In the genomic region with DNA sequence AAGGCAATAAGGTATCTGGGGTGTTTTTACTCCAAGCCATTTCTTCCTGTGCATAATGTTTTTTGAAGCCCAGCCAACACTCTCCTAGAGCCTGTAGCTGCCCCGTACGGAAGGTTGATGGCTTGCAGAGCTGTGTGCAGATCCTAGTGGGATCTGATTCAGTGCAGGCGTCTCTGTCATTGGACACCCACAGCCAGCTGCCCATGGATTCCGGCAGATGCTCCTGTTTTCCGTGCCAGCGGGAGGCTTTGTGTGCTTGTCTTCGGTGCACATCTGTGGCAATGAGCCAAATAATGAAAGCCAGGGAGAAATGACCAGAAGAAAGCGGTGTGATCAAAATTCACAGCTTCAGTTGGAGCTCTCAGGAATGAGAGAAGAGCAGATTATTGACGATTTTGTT, we compare ENCODE assay signal across 24 cellular contexts.
DNase-seq lines count a peak whose midpoint lies in the region; ATAC-seq and TF ChIP-seq lines count a peak whose summit lies in the region.
"Had no signal": no experiment of that assay in that cellular context is flagged by ENCODE, and none has a peak within 500 bp of the region (broad histone marks: within the 10 kb centered on the region; RNA-seq: fewer than 3 reads in every experiment).

No MANE protein-coding gene starts in this region.

- no peak overlapping the region for H3K27ac Mint-ChIP-seq in CD4-positive, alpha-beta T cell
- H3K27ac Mint-ChIP-seq in Calu3 (ENCODE audit: unreplicated experiment): no peak overlapping the region
- H3K27ac Mint-ChIP-seq: activated naive CD4-positive, alpha-beta T cell treated with anti-CD3 and anti-CD28 coated beads, Interleukin-2, amount 50 U/mL, for 24 hours; neural progenitor cell had no signal

- no TSS peak for BruUV-seq in A673 (replicated peaks; lab: Mats Ljungman, UMichigan)
- no TSS peak for BruUV-seq in Calu3 (replicated peaks; lab: Mats Ljungman, UMichigan)

- H3K27me3 ChIP-seq in A673 (replicated peaks; ENCODE audit: insufficient read depth, low read depth, low read length, poor library complexity): no peaks in the 10 kb centered on the region
- no peaks in the 10 kb centered on the region for H3K27me3 ChIP-seq in CD4-positive, alpha-beta T cell (ENCODE audit: control insufficient read depth, insufficient read depth, low read length)
- no peaks in the 10 kb centered on the region for H3K27me3 ChIP-seq in thyroid gland
- H3K27me3 ChIP-seq: ascending aorta, neural progenitor cell, vagina had no signal

- H3K36me3 ChIP-seq in A673 (ENCODE audit: insufficient read depth, low read length, poor library complexity, severe bottlenecking) (no peaks in the 10 kb centered on the region), thyroid gland (no peaks in the 10 kb centered on the region)
- H3K36me3 ChIP-seq: ascending aorta, left ventricle myocardium inferior, neural progenitor cell, vagina had no signal

- TF ChIP-seq POLR2A in thyroid gland (IDR thresholded peaks at IDR 0.05): no peak

- peak; percentile 66; the same call in 1 of the 3 replicates for ATAC-seq in SK-N-SH treated with all-trans-retinoic acid at 6 μM for 48 hours
- ATAC-seq in CD4-positive, alpha-beta T cell (ENCODE audit: poor library complexity): no peak
- ATAC-seq: activated CD4-positive, CD25-positive, alpha-beta regulatory T cell treated with anti-CD3 and anti-CD28 coated beads, Interleukin-2, amount 50 U/mL, for 24 hours; PC-3 had no signal

- peak overlapping the region; percentile 13 for H3K27ac ChIP-seq in A673 (ENCODE audit: low read depth, low read length, poor library complexity, severe bottlenecking)
- no peak overlapping the region for H3K27ac ChIP-seq in CD4-positive, alpha-beta T cell (ENCODE audit: low read depth, low read length)
- no peak overlapping the region for H3K27ac ChIP-seq in thyroid gland
- H3K27ac ChIP-seq: ascending aorta, left ventricle myocardium inferior, neural progenitor cell, vagina had no signal

- H3K27me3 Mint-ChIP-seq in CD4-positive, alpha-beta T cell: peaks cover 4% of the 10 kb centered on the region
- no peaks in the 10 kb centered on the region for H3K27me3 Mint-ChIP-seq in Calu3 (ENCODE audit: unreplicated experiment)

- no peak overlapping the region for H3K4me3 ChIP-seq in A673 (ENCODE audit: low read depth, low read length, poor library complexity, severe bottlenecking)
- no peak overlapping the region for H3K4me3 ChIP-seq in thyroid gland (replicated peaks in 1 of 3)
- H3K4me3 ChIP-seq: ascending aorta, left ventricle myocardium inferior, neural progenitor cell, vagina had no signal

- WGBS in thyroid gland, 2 donors: 64 to 71% methylated on average over 9 of the region's 9 CpGs

- TF ChIP-seq CTCF in A673 (conservative IDR thresholded peaks at IDR 0.05; ENCODE audit: low read depth, low read length): no peak
- no peak for TF ChIP-seq CTCF in CD4-positive, alpha-beta T cell (IDR thresholded peaks at IDR 0.05)
- no peak for TF ChIP-seq CTCF in thyroid gland (IDR thresholded peaks at IDR 0.05)
- no peak for TF ChIP-seq CTCF in Calu3 (IDR thresholded peaks at IDR 0.05; ENCODE audit: unreplicated experiment)

- peak; percentile 69 for DNase-seq in A673 (ENCODE audit: low spot score)
- DNase-seq in NCI-H1092 (lab: John Stamatoyannopoulos, UW): peak; percentile 48
- DNase-seq in NCI-H446 treated with DMSO at 0.1 percent for 48 hours (lab: John Stamatoyannopoulos, UW): peak; percentile 11
- no peak for DNase-seq in CD4-positive, alpha-beta T cell
- no peak for DNase-seq in activated naive CD4-positive, alpha-beta T cell treated with anti-CD3 and anti-CD28 coated beads, Interleukin-2, amount 50 U/mL, for 16 hours
- no peak for DNase-seq in thyroid gland
- no peak for DNase-seq in Calu3
- DNase-seq: activated T-cell treated with anti-CD3 and anti-CD28 coated beads, Interleukin-2, amount 50 U/mL, for 48 hours; cerebellar nuclear complex; glutamatergic neuron; left ventricle myocardium inferior; midbrain; MV-4-11; NCI-H510A treated with DMSO at 0.1 percent for 48 hours; PC-3; small intestine; T1000 had no signal

- H3K4me1 ChIP-seq in A673 (ENCODE audit: insufficient read depth, low read length, poor library complexity, severe bottlenecking) (peaks cover 3% of the 10 kb centered on the region), thyroid gland (no peaks in the 10 kb centered on the region)
- H3K4me1 ChIP-seq: ascending aorta, left ventricle myocardium inferior, neural progenitor cell, vagina had no signal

- no peaks in the 10 kb centered on the region for H3K9me3 Mint-ChIP-seq in CD4-positive, alpha-beta T cell
- H3K9me3 Mint-ChIP-seq in Calu3 (ENCODE audit: low read depth, unreplicated experiment): peaks cover 3% of the 10 kb centered on the region
- H3K9me3 Mint-ChIP-seq: activated naive CD4-positive, alpha-beta T cell treated with anti-CD3 and anti-CD28 coated beads, Interleukin-2, amount 50 U/mL, for 24 hours had no signal

- POLR2A ChIA-PET in A673 (lab: Charles Lee; ENCODE audit: low non-redundant PET): no interaction called here
- POLR2A ChIA-PET in CD4-positive, alpha-beta T cell (lab: Charles Lee): no interaction called here

- no peak overlapping the region for H3K4me3 Mint-ChIP-seq in CD4-positive, alpha-beta T cell
- H3K4me3 Mint-ChIP-seq in Calu3 (ENCODE audit: low read depth, unreplicated experiment): no peak overlapping the region
- H3K4me3 Mint-ChIP-seq: activated naive CD4-positive, alpha-beta T cell treated with anti-CD3 and anti-CD28 coated beads, Interleukin-2, amount 50 U/mL, for 24 hours; CD14-positive monocyte; neural progenitor cell had no signal

- no peaks in the 10 kb centered on the region for H3K9me3 ChIP-seq in A673 (ENCODE audit: low read depth, low read length, poor library complexity, severe bottlenecking)
- H3K9me3 ChIP-seq in CD4-positive, alpha-beta T cell (ENCODE audit: control insufficient read depth, low read length): no peaks in the 10 kb centered on the region
- no peaks in the 10 kb centered on the region for H3K9me3 ChIP-seq in thyroid gland
- H3K9me3 ChIP-seq: ascending aorta, left ventricle myocardium inferior, vagina had no signal

- intact Hi-C loops in A673 (cut with micrococcal nuclease; ENCODE audit: unreplicated experiment) (no loop called here), thyroid gland (cut with DNase I) (no loop called here), Calu3 (cut with micrococcal nuclease; ENCODE audit: unreplicated experiment) (no loop called here)
- intact Hi-C loops in CD4-positive, alpha-beta T cell (cut with DNase I, micrococcal nuclease): no loop called here

- no peaks in the 10 kb centered on the region for H3K4me1 Mint-ChIP-seq in CD4-positive, alpha-beta T cell (ENCODE audit: low read depth)
- H3K4me1 Mint-ChIP-seq in Calu3 (ENCODE audit: low read depth, unreplicated experiment): no peaks in the 10 kb centered on the region
- H3K4me1 Mint-ChIP-seq: activated naive CD4-positive, alpha-beta T cell treated with anti-CD3 and anti-CD28 coated beads, Interleukin-2, amount 50 U/mL, for 24 hours; CD14-positive monocyte; neural progenitor cell had no signal

- H3K36me3 Mint-ChIP-seq in CD4-positive, alpha-beta T cell (ENCODE audit: low read depth): no peaks in the 10 kb centered on the region
- no peaks in the 10 kb centered on the region for H3K36me3 Mint-ChIP-seq in Calu3 (ENCODE audit: insufficient read depth, unreplicated experiment)
- H3K36me3 Mint-ChIP-seq: activated naive CD4-positive, alpha-beta T cell treated with anti-CD3 and anti-CD28 coated beads, Interleukin-2, amount 50 U/mL, for 24 hours; CD14-positive monocyte; neural progenitor cell had no signal

- CTCF ChIA-PET in A673 (lab: Charles Lee): no interaction called here
- CTCF ChIA-PET in CD4-positive, alpha-beta T cell (lab: Charles Lee): no interaction called here
- CTCF ChIA-PET in Calu3 (lab: Charles Lee): no interaction called here

TF ChIP-seq in SK-N-SH treated with all-trans-retinoic acid at 6 μM for 48 hours, 23 proteins besides CTCF, POLR2A, EP300 and RAD21 (continues in another document):
- TF ChIP-seq, protein P1, sequence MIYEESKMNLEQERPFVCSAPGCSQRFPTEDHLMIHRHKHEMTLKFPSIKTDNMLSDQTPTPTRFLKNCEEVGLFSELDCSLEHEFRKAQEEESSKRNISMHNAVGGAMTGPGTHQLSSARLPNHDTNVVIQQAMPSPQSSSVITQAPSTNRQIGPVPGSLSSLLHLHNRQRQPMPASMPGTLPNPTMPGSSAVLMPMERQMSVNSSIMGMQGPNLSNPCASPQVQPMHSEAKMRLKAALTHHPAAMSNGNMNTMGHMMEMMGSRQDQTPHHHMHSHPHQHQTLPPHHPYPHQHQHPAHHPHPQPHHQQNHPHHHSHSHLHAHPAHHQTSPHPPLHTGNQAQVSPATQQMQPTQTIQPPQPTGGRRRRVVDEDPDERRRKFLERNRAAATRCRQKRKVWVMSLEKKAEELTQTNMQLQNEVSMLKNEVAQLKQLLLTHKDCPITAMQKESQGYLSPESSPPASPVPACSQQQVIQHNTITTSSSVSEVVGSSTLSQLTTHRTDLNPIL (CRISPR knock-in tag; IDR thresholded peaks at IDR 0.05; ENCODE audit: low read depth): no peak
- TF ChIP-seq ZFP30 (CRISPR knock-in tag; IDR thresholded peaks at IDR 0.05): no peak
- TF ChIP-seq, protein P2, sequence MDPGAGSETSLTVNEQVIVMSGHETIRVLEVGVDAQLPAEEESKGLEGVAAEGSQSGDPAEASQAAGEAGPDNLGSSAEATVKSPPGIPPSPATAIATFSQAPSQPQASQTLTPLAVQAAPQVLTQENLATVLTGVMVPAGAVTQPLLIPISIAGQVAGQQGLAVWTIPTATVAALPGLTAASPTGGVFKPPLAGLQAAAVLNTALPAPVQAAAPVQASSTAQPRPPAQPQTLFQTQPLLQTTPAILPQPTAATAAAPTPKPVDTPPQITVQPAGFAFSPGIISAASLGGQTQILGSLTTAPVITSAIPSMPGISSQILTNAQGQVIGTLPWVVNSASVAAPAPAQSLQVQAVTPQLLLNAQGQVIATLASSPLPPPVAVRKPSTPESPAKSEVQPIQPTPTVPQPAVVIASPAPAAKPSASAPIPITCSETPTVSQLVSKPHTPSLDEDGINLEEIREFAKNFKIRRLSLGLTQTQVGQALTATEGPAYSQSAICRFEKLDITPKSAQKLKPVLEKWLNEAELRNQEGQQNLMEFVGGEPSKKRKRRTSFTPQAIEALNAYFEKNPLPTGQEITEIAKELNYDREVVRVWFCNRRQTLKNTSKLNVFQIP (CRISPR knock-in tag; IDR thresholded peaks at IDR 0.05; ENCODE audit: borderline replicate concordance, low read depth): no peak
- TF ChIP-seq ZNF565 (CRISPR knock-in tag; conservative IDR thresholded peaks at IDR 0.05; ENCODE audit: low read depth): no peak
- TF ChIP-seq TCF4 (CRISPR knock-in tag; IDR thresholded peaks at IDR 0.05; ENCODE audit: borderline replicate concordance): peak; percentile 89

Comparison
In these comparisons a context has a peak if more than half of its experiments do, and no peak if none do; other contexts are left out.
1. DNase-seq: peak in A673 (single experiment), NCI-H1092 (single experiment) and NCI-H446 treated with DMSO at 0.1 percent for 48 hours (single experiment); none in CD4-positive, alpha-beta T cell (0 of 10), activated naive CD4-positive, alpha-beta T cell treated with anti-CD3 and anti-CD28 coated beads, Interleukin-2, amount 50 U/mL, for 16 hours (single experiment), thyroid gland (0 of 2) and Calu3 (single experiment).